Comparison of ENCODE assay signal across 12 cellular contexts in genomic region chr5:102762828-102763227, GRCh38. TPM values are rescaled to one million over a fixed set of nuclear protein-coding genes. Genes with fewer than 3 reads are reported as not detected.
DNase-seq lines count a peak whose midpoint lies in the region; ATAC-seq and TF ChIP-seq lines count a peak whose summit lies in the region.
"Had no signal": no experiment of that assay in that cellular context is flagged by ENCODE, and none has a peak within 500 bp of the region (broad histone marks: within the 10 kb centered on the region; RNA-seq: fewer than 3 reads in every experiment).

No MANE protein-coding gene starts in this region.

- H3K4me1 Mint-ChIP-seq in activated T-cell treated with anti-CD3 and anti-CD28 coated beads, Interleukin-2, amount 50 U/mL, for 72 hours (ENCODE audit: low read depth), result peaks cover 80% of the 10 kb centered on the region
- peaks cover 96% of the 10 kb centered on the region for H3K4me1 Mint-ChIP-seq in stimulated activated naive CD8-positive, alpha-beta T cell treated with anti-CD3 and anti-CD28 coated beads, Interleukin-15, Interleukin-2, amounts not matched to agents 100 ng/mL and 50 ng/mL, for 24 hours (ENCODE audit: low read depth)

- ATAC-seq in activated T-cell treated with anti-CD3 and anti-CD28 coated beads, Interleukin-2, amount 50 U/mL, for 72 hours (replicated peaks in 1 of 2), result peak in 1 of 2 donors; percentile 18

- in situ Hi-C loops in G401 (cut with HindIII; ENCODE audit: low sequenced_read_pairs), result no loop called here

- H3K27ac Mint-ChIP-seq in activated T-cell treated with anti-CD3 and anti-CD28 coated beads, Interleukin-2, amount 50 U/mL, for 72 hours, result peak overlapping the region; percentile 93
- peak overlapping the region; percentile 92 for H3K27ac Mint-ChIP-seq in stimulated activated naive CD8-positive, alpha-beta T cell treated with anti-CD3 and anti-CD28 coated beads, Interleukin-15, Interleukin-2, amounts not matched to agents 100 ng/mL and 50 ng/mL, for 24 hours
- H3K27ac Mint-ChIP-seq: B cell had no signal

- H3K27me3 Mint-ChIP-seq in activated T-cell treated with anti-CD3 and anti-CD28 coated beads, Interleukin-2, amount 50 U/mL, for 72 hours (ENCODE audit: low read depth), result no peaks in the 10 kb centered on the region
- no peaks in the 10 kb centered on the region for H3K27me3 Mint-ChIP-seq in stimulated activated naive CD8-positive, alpha-beta T cell treated with anti-CD3 and anti-CD28 coated beads, Interleukin-15, Interleukin-2, amounts not matched to agents 100 ng/mL and 50 ng/mL, for 24 hours
- H3K27me3 Mint-ChIP-seq: B cell had no signal

- H3K27ac ChIP-seq in KMS-11, result no peak overlapping the region
- H3K27ac ChIP-seq: SJCRH30 had no signal

- no peaks in the 10 kb centered on the region for H3K27me3 ChIP-seq in KMS-11 (ENCODE audit: insufficient read depth, low read depth)
- H3K27me3 ChIP-seq: SJCRH30 had no signal

- H3K79me2 ChIP-seq in KMS-11 (ENCODE audit: insufficient read depth, low read depth), result no peaks in the 10 kb centered on the region; the same call in 1 of the 2 replicates

- no peak overlapping the region for H3K9ac ChIP-seq in KMS-11

- H3K4me2 ChIP-seq in KMS-11, result peak overlapping the region; percentile 67; the same call in 1 of the 2 replicates

- H3K4me3 Mint-ChIP-seq in activated T-cell treated with anti-CD3 and anti-CD28 coated beads, Interleukin-2, amount 50 U/mL, for 72 hours, result peak overlapping the region; percentile 69 to 94
- H3K4me3 Mint-ChIP-seq in stimulated activated naive CD8-positive, alpha-beta T cell treated with anti-CD3 and anti-CD28 coated beads, Interleukin-15, Interleukin-2, amounts not matched to agents 100 ng/mL and 50 ng/mL, for 24 hours, result peak overlapping the region; percentile 75

- H3K4me3 ChIP-seq in KMS-11 (IDR thresholded peaks at IDR 0.05; ENCODE audit: insufficient read depth, low read depth, low read length) (no peak overlapping the region), epithelial cell of esophagus (ENCODE audit: low read length) (no peak overlapping the region)
- H3K4me3 ChIP-seq: HAP-1, SJCRH30 had no signal

- H2AFZ ChIP-seq in KMS-11 (ENCODE audit: low read depth), result no peak overlapping the region

- DNase-seq in activated T-cell treated with anti-CD3 and anti-CD28 coated beads, Interleukin-2, amount 50 U/mL, for 72 hours, result no peak
- DNase-seq in activated T-cell treated with anti-CD3 and anti-CD28 coated beads, Interleukin-2, amount 50 U/mL, for 1 hour, result no peak
- peak; percentile 74 for DNase-seq in epithelial cell of esophagus (ENCODE audit: low read depth)
- no peak for DNase-seq in NCI-H1092 treated with DMSO at 0.1 percent for 48 hours (lab: John Stamatoyannopoulos, UW)
- no peak for DNase-seq in G401 (ENCODE audit: low spot score)
- DNase-seq in activated CD4-positive, alpha-beta T cell treated with anti-CD3 and anti-CD28 coated beads for 1 hour, result no peak
- DNase-seq: NCI-H2171 treated with DMSO at 0.1 percent for 48 hours, SJCRH30 had no signal

- no peaks in the 10 kb centered on the region for H3K9me3 Mint-ChIP-seq in activated T-cell treated with anti-CD3 and anti-CD28 coated beads, Interleukin-2, amount 50 U/mL, for 72 hours
- H3K9me3 Mint-ChIP-seq in stimulated activated naive CD8-positive, alpha-beta T cell treated with anti-CD3 and anti-CD28 coated beads, Interleukin-15, Interleukin-2, amounts not matched to agents 100 ng/mL and 50 ng/mL, for 24 hours, result no peaks in the 10 kb centered on the region

- no peak for TF ChIP-seq CTCF in KMS-11 (conservative IDR thresholded peaks at IDR 0.05; ENCODE audit: low read depth, low read length)
- no peak for TF ChIP-seq CTCF in epithelial cell of esophagus (IDR thresholded peaks at IDR 0.05; ENCODE audit: insufficient read depth, low read depth, low read length, missing control alignments)

- H4K20me1 ChIP-seq in KMS-11 (ENCODE audit: insufficient read depth), result no peaks in the 10 kb centered on the region

- peaks cover 0 to 1% of the 10 kb centered on the region in 2 donors for H3K36me3 Mint-ChIP-seq in activated T-cell treated with anti-CD3 and anti-CD28 coated beads, Interleukin-2, amount 50 U/mL, for 72 hours (ENCODE audit: insufficient read depth in 2 of 2)
- peaks cover 21% of the 10 kb centered on the region for H3K36me3 Mint-ChIP-seq in stimulated activated naive CD8-positive, alpha-beta T cell treated with anti-CD3 and anti-CD28 coated beads, Interleukin-15, Interleukin-2, amounts not matched to agents 100 ng/mL and 50 ng/mL, for 24 hours (ENCODE audit: low read depth)

- H3K36me3 ChIP-seq in KMS-11 (ENCODE audit: insufficient read depth), result no peaks in the 10 kb centered on the region
- H3K36me3 ChIP-seq: HAP-1, SJCRH30 had no signal

- peaks cover 40% of the 10 kb centered on the region for H3K4me1 ChIP-seq in KMS-11 (ENCODE audit: low read depth, poor library complexity, severe bottlenecking)

RNA-seq across cellular contexts. Expression of gene PAM, which starts 7.7 kb away (rescaled TPM):
- total RNA-seq in activated T-cell treated with anti-CD3 and anti-CD28 coated beads, Interleukin-2, amount 50 U/mL, for 72 hours, result 10 to 100 TPM; 41.7 to 56.6 TPM
- 1.2 TPM in 1 of 2 replicates, not detected in the other for total RNA-seq in G401 (2014; rRNA removed; shearing (Covaris generic))

Comparison
In these comparisons a context has a peak if more than half of its experiments do, and no peak if none do; other contexts are left out.
1. RNA of gene PAM, which starts 7.7 kb away (total RNA-seq): 41.7 to 56.6 TPM in activated T-cell treated with anti-CD3 and anti-CD28 coated beads, Interleukin-2, amount 50 U/mL, for 72 hours; 1.2 TPM in G401; every median in the first group is over 10 times any median in the second.